Comparison of ENCODE assay signal across 8 cellular contexts in the genomic region with DNA sequence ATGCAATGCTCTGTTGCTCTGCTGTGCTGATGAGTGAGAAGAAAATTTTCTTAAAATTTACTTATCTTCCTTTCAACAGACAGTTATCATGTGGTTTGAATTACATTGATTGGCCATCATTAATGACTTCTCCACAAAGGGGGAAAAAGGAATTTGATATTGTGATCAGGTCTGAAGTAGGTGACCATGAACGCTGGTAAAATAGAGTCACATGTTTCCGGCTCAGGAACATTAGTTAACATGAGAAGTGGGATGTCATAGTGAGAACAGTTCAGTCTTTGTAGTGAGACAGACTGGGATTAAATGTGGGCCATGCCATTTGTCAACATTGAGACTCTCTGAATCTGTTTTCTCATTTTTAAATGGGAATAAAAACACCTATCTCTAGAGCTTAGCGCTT. TPM values are rescaled to one million over a fixed set of nuclear protein-coding genes. Genes with fewer than 3 reads are reported as not detected.
"Had no signal": no experiment of that assay in that cellular context is flagged by ENCODE, and none has a peak within 500 bp of the region (broad histone marks: within the 10 kb centered on the region; RNA-seq: fewer than 3 reads in every experiment).

No MANE protein-coding gene starts in this region.

- DNase-seq: GDM1, GF-D8 had no signal

- FAIRE-seq: G401.6, GM12891, GM12892, GM18507, GM19239 had no signal

RNA-seq across cellular contexts. Expression of gene GBA3, which starts 50.6 kb away (rescaled TPM):
- total RNA-seq: G401 had no signal
